In the genomic region with DNA sequence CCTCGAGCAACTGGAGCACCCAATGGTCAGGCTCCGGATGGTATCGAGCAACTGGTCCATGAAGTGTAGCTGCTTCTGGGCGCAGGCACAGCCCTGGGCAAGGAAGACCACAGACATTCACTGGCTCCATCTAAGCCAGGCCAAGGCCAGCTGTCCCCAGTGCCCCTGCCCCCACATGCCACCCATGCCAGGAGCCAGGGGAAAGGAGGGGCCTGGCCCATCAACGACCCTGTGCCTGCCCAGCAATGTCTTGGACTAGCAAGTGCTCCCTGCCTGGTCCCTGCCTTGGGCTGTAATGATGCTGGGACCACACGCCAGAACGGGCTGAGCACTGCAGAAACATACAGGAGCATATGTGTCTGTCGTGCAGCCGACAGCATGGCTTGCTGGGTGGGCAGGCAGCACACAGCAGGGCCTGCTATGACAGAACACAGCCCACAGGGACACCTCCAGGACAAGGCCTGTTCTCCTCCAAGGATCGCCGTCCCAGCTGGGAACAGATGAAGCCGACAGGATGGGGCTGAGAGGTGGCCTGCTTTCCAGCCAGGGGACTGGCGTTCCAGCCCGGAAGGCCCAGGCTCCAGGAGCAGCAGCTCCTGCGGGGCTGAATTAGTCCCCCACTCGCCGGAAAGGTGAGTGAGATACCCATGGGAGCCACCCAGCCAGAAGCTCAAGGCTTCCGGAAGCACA, we compare ENCODE assay signal across 18 cellular contexts. TPM values are rescaled to one million over a fixed set of nuclear protein-coding genes. Genes with fewer than 3 reads are reported as not detected.
A peak's percentile ranks its signal among the peaks of the same experiment; 100 is the strongest.
DNase-seq lines count a peak whose midpoint lies in the region; ATAC-seq and TF ChIP-seq lines count a peak whose summit lies in the region.
"Had no signal": no experiment of that assay in that cellular context is flagged by ENCODE, and none has a peak within 500 bp of the region (broad histone marks: within the 10 kb centered on the region; RNA-seq: fewer than 3 reads in every experiment).

No MANE protein-coding gene starts in this region.

- H3K4me2 ChIP-seq in trophoblast cell (ENCODE audit: low read length), result no peak overlapping the region
- H3K4me2 ChIP-seq: BLaER1 had no signal

- ATAC-seq in heart left ventricle (no peak), Right ventricle myocardium inferior (no peak), HG02885 (IDR thresholded peaks at IDR 0.05; ENCODE audit: poor library complexity, unreplicated experiment) (no peak), GM18519 (IDR thresholded peaks at IDR 0.05; ENCODE audit: low FRiP score, unreplicated experiment) (no peak)

- intact Hi-C loops in heart left ventricle (cut with DNase I) (loop anchor here in 1 of 10 donors (10.0 kb wide), 1 partner anchor 48 kb away; no protein-coding TSS in a partner anchor), Right ventricle myocardium inferior (cut with DNase I) (no loop called here), CD14-positive monocyte (cut with micrococcal nuclease) (no loop called here), breast epithelium (cut with DNase I; ENCODE audit: low total_unique reads) (no loop called here)

- H4K8ac ChIP-seq in trophoblast cell (ENCODE audit: low read depth, low read length), result no peak overlapping the region

- H3K14ac ChIP-seq in trophoblast cell (ENCODE audit: low read length), result no peak overlapping the region

- DNase-seq in heart left ventricle (peak in 3 of 5 donors; percentile 7 to 23 (median 10)), Right ventricle myocardium inferior (ENCODE audit: missing footprints) (no peak), CD14-positive monocyte (ENCODE audit: low spot score) (peak; percentile 7), trophoblast cell (no peak), breast epithelium (ENCODE audit: low spot score in 2 of 2) (no peak)
- DNase-seq: 8988T; AML-193; CD4-positive, CD25-positive, alpha-beta regulatory T cell; DMS53; GF-D8; HCEC 1CT; HFFc6 had no signal

- no peaks in the 10 kb centered on the region for H3K79me2 ChIP-seq in trophoblast cell (ENCODE audit: control insufficient read depth, insufficient read depth, low read length, poor library complexity)

- H3K18ac ChIP-seq in trophoblast cell (ENCODE audit: low read length), result no peak overlapping the region

- H3K4me3 ChIP-seq in heart left ventricle (no peak overlapping the region), trophoblast cell (ENCODE audit: low read depth, low read length) (no peak overlapping the region), breast epithelium (no peak overlapping the region)
- H3K4me3 ChIP-seq: BLaER1 had no signal

- peak overlapping the region; percentile 23 for H4K12ac ChIP-seq in trophoblast cell (ENCODE audit: low read depth, low read length)

- H3K4me3 Mint-ChIP-seq in CD14-positive monocyte, result no peak overlapping the region
- H3K4me3 Mint-ChIP-seq: CD4-positive, CD25-positive, alpha-beta regulatory T cell; HFFc6 had no signal

- no peak overlapping the region for H3K4ac ChIP-seq in trophoblast cell (ENCODE audit: low read depth, low read length)

- H2BK120ac ChIP-seq in trophoblast cell (ENCODE audit: insufficient read depth, low read length, poor library complexity), result no peak overlapping the region

- no peak overlapping the region for H2BK12ac ChIP-seq in trophoblast cell (ENCODE audit: low read length)

- H3K27ac Mint-ChIP-seq in CD14-positive monocyte, result no peak overlapping the region
- H3K27ac Mint-ChIP-seq: CD4-positive, CD25-positive, alpha-beta regulatory T cell; HFFc6 had no signal

- H3K27me3 Mint-ChIP-seq in CD14-positive monocyte (ENCODE audit: low read depth in 3 of 3), result peaks cover 0 to 8% (median 0%) of the 10 kb centered on the region in 3 donors
- H3K27me3 Mint-ChIP-seq: CD4-positive, CD25-positive, alpha-beta regulatory T cell had no signal

- no peak overlapping the region for H4K91ac ChIP-seq in trophoblast cell (ENCODE audit: low read depth, low read length)

- H3K36me3 Mint-ChIP-seq in CD14-positive monocyte, result peaks cover 33 to 62% of the 10 kb centered on the region in 2 donors

- H3K27ac ChIP-seq in heart left ventricle (no peak overlapping the region), cingulate gyrus (ENCODE audit: low read depth, low read length) (peak overlapping the region; percentile 0), trophoblast cell (ENCODE audit: low read depth, low read length) (no peak overlapping the region), breast epithelium (no peak overlapping the region)
- H3K27ac ChIP-seq: BLaER1, HL-60 had no signal

- no peaks in the 10 kb centered on the region for H3K27me3 ChIP-seq in heart left ventricle
- no peaks in the 10 kb centered on the region for H3K27me3 ChIP-seq in trophoblast cell (ENCODE audit: insufficient read depth, low read length)
- H3K27me3 ChIP-seq in breast epithelium, result peaks cover 0 to 46% of the 10 kb centered on the region in 2 donors

- H3K36me3 ChIP-seq in heart left ventricle (peaks cover 0 to 36% (median 7%) of the 10 kb centered on the region in 9 donors), trophoblast cell (ENCODE audit: control insufficient read depth in 1 of 2, insufficient read depth in 2 of 2, low read length in 2 of 2) (peaks cover 14 to 16% of the 10 kb centered on the region in 2 experiments), breast epithelium (no peaks in the 10 kb centered on the region)

- H2BK5ac ChIP-seq in trophoblast cell (ENCODE audit: low read depth, low read length, poor library complexity), result no peak overlapping the region

- H3K9me3 ChIP-seq in heart left ventricle (no peaks in the 10 kb centered on the region), trophoblast cell (ENCODE audit: insufficient read depth, low read depth, low read length) (no peaks in the 10 kb centered on the region), breast epithelium (no peaks in the 10 kb centered on the region)
- H3K9me3 ChIP-seq: BLaER1 had no signal

- H3K79me1 ChIP-seq in trophoblast cell (ENCODE audit: low read length), result peaks cover 7% of the 10 kb centered on the region

- TF ChIP-seq CTCF in heart left ventricle (IDR thresholded peaks at IDR 0.05) (no peak), CD14-positive monocyte (IDR thresholded peaks at IDR 0.05) (no peak), breast epithelium (IDR thresholded peaks at IDR 0.05) (no peak)

- no peaks in the 10 kb centered on the region for H3K9me3 Mint-ChIP-seq in CD14-positive monocyte
- H3K9me3 Mint-ChIP-seq: CD4-positive, CD25-positive, alpha-beta regulatory T cell; HFFc6 had no signal

- WGBS in heart left ventricle, 4 donors, result 86 to 96% (median 90%) methylated on average over 14 to 18 of the region's 18 CpGs
- WGBS in trophoblast cell (ENCODE audit: extremely low coverage, insufficient coverage, insufficient read length), result no CpG with 5 or more reads among the region's 18 CpGs

- peak overlapping the region; percentile 41 for H2AK5ac ChIP-seq in trophoblast cell (ENCODE audit: low read length)

- no peak overlapping the region for H3K9ac ChIP-seq in trophoblast cell (ENCODE audit: low read length)
- H3K9ac ChIP-seq: BLaER1 had no signal

- H2AFZ ChIP-seq in trophoblast cell (ENCODE audit: insufficient read depth, low read length, poor library complexity), result no peak overlapping the region

- H3K4me1 Mint-ChIP-seq in CD14-positive monocyte, result no peaks in the 10 kb centered on the region
- H3K4me1 Mint-ChIP-seq: CD4-positive, CD25-positive, alpha-beta regulatory T cell had no signal

- TF ChIP-seq POLR2A in heart left ventricle (IDR thresholded peaks at IDR 0.05) (no peak), breast epithelium (IDR thresholded peaks at IDR 0.05) (no peak)

- H3K23ac ChIP-seq in trophoblast cell (ENCODE audit: low read length), result no peak overlapping the region

- peaks cover 0 to 6% (median 0%) of the 10 kb centered on the region in 12 donors for H3K4me1 ChIP-seq in heart left ventricle
- peaks cover 6 to 10% of the 10 kb centered on the region in 2 experiments for H3K4me1 ChIP-seq in trophoblast cell (ENCODE audit: control insufficient read depth in 1 of 2, insufficient read depth in 2 of 2, low read length in 2 of 2)
- H3K4me1 ChIP-seq in breast epithelium, result no peaks in the 10 kb centered on the region

RNA-seq across cellular contexts. Expression of a gene that starts 11.4 kb away (rescaled TPM):
- total RNA-seq in heart left ventricle (under 1 TPM in 6 of 9 donors, not detected in 3; 0.22 to 0.48 (median 0.29) TPM), Right ventricle myocardium inferior (not detected), breast epithelium (1 to 10 TPM; 1.0 to 4.3 (median 1.9) TPM)
- polyA plus RNA-seq in heart left ventricle (under 1 TPM; 0.23 to 0.32 TPM), CD14-positive monocyte (not detected)
- 0.12 and 0.18 TPM in 2 replicates for polyA plus RNA-seq in trophoblast cell (2013)

RNA-seq across cellular contexts. Expression of a gene that starts 13.1 kb away (rescaled TPM):
- 10 to 100 TPM; 15.3 to 28.2 (median 19.5) TPM for total RNA-seq in heart left ventricle
- polyA plus RNA-seq in heart left ventricle, result 10 to 100 TPM; 23.9 to 25.8 TPM
- 18.5 TPM for total RNA-seq in Right ventricle myocardium inferior
- polyA plus RNA-seq in CD14-positive monocyte, result 10 to 100 TPM; 23.8 to 26.7 TPM
- 20.9 and 21.1 TPM in 2 replicates for polyA plus RNA-seq in trophoblast cell (2013)
- total RNA-seq in breast epithelium, result 10 to 100 TPM; 19.0 to 26.2 (median 21.9) TPM

RNA-seq across cellular contexts. Expression of a gene that starts 37.5 kb away (rescaled TPM):
- 100 to 1,000 TPM in 2 of 9 donors, 10 to 100 TPM in 7; 55.7 to 264 (median 76.9) TPM for total RNA-seq in heart left ventricle
- polyA plus RNA-seq in heart left ventricle, result 10 to 100 TPM; 57.9 to 86.3 TPM
- total RNA-seq in Right ventricle myocardium inferior, result 42.2 TPM
- not detected for polyA plus RNA-seq in CD14-positive monocyte
- polyA plus RNA-seq in trophoblast cell (2013), result 47.2 and 52.2 TPM in 2 replicates
- 10 to 100 TPM in 2 of 3 donors, 1 to 10 TPM in 1; 9.7 to 21.3 (median 11.0) TPM for total RNA-seq in breast epithelium
- total RNA-seq: CD4-positive, CD25-positive, alpha-beta regulatory T cell; H4 had no signal
- polyA plus RNA-seq: CD4-positive, CD25-positive, alpha-beta regulatory T cell had no signal

RNA-seq across cellular contexts. Expression of a gene that starts 46.0 kb away (rescaled TPM):
- total RNA-seq in heart left ventricle, result 1 to 10 TPM in 2 of 9 donors, under 1 TPM in 7; 0.22 to 1.5 (median 0.64) TPM
- under 1 TPM; 0.23 to 0.47 TPM for polyA plus RNA-seq in heart left ventricle
- total RNA-seq in Right ventricle myocardium inferior, result 0.65 TPM
- under 1 TPM; 0.04 to 0.13 TPM for polyA plus RNA-seq in CD14-positive monocyte
- polyA plus RNA-seq in trophoblast cell (2013), result 0.25 and 0.27 TPM in 2 replicates
- 1 to 10 TPM in 2 of 3 donors, under 1 TPM in 1; 0.29 to 1.6 (median 1.3) TPM for total RNA-seq in breast epithelium
- total RNA-seq: H4 had no signal

RNA-seq across cellular contexts. Expression of a gene that starts 56.1 kb away (rescaled TPM):
- total RNA-seq in heart left ventricle (not detected), Right ventricle myocardium inferior (not detected), breast epithelium (not detected)
- polyA plus RNA-seq in heart left ventricle (not detected), CD14-positive monocyte (not detected)
- not detected in 2 replicates for polyA plus RNA-seq in trophoblast cell (2013)
- total RNA-seq: CD4-positive, CD25-positive, alpha-beta regulatory T cell; H4; HFFc6 had no signal
- polyA plus RNA-seq: CD4-positive, CD25-positive, alpha-beta regulatory T cell had no signal

Comparison
In these comparisons a context has a peak if more than half of its experiments do, and no peak if none do; other contexts are left out.
1. DNase-seq: peak in heart left ventricle (3 of 5) and CD14-positive monocyte (single experiment); none in Right ventricle myocardium inferior (single experiment), trophoblast cell (0 of 2) and breast epithelium (0 of 2).